ENCODE assay signal across 1 cellular context in the genomic region with DNA sequence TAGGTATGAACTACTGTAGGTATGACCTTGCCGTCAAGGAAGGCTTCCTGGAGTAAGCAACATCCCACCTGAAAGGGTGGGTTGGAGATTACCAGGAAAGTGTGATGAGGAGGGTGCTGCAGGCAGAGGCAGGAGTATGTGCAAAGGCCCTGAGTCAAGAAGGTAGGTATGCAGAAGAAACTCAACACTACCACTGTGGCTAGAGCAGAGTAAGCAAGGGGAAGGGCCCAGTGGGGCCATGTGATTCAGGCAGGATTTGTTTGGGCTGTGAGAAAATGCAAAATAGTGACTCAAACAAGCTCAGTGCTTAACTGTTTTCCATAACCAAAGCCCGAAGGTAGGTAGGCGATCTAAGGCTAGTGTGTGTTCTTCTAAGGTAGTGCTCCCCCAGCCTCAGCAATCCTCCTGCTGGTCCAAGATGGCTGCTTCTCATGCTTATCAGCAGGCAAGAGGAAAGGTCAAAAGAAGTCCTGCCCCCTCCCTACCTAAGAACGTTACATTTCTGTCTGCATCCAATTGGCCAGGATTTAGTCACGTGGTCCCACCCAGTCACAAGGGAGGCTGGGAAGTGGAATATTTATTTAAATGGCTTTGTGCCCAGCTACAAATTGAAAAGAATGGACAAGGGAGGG.
TF ChIP-seq lines count a peak whose summit lies in the region.

No MANE protein-coding gene starts in this region.

TF ChIP-seq in IMR-90, 13 proteins besides CTCF, POLR2A, EP300 and RAD21:
- TF ChIP-seq, protein P1, sequence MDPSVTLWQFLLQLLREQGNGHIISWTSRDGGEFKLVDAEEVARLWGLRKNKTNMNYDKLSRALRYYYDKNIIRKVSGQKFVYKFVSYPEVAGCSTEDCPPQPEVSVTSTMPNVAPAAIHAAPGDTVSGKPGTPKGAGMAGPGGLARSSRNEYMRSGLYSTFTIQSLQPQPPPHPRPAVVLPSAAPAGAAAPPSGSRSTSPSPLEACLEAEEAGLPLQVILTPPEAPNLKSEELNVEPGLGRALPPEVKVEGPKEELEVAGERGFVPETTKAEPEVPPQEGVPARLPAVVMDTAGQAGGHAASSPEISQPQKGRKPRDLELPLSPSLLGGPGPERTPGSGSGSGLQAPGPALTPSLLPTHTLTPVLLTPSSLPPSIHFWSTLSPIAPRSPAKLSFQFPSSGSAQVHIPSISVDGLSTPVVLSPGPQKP (IDR thresholded peaks at IDR 0.05; ENCODE audit: borderline replicate concordance, low read depth, low read length), result no peak
- TF ChIP-seq MAZ (IDR thresholded peaks at IDR 0.05; ENCODE audit: borderline replicate concordance, low read depth, low read length), result no peak
- no peak for TF ChIP-seq RCOR1 (IDR thresholded peaks at IDR 0.05; ENCODE audit: insufficient replicate concordance, low read length)
- no peak for TF ChIP-seq SMC3 (IDR thresholded peaks at IDR 0.05; ENCODE audit: low read depth, low read length)
- no peak for TF ChIP-seq MAFK (IDR thresholded peaks at IDR 0.05; ENCODE audit: low read depth, low read length)
- TF ChIP-seq RFX5 (IDR thresholded peaks at IDR 0.05; ENCODE audit: low read depth, low read length), result no peak
- TF ChIP-seq CEBPB (IDR thresholded peaks at IDR 0.05; ENCODE audit: low read depth, low read length), result no peak
